In genomic region chr10:126288547-126289493, GRCh38 we compare ENCODE assay signal across 20 cellular contexts.
A peak's percentile ranks its signal among the peaks of the same experiment; 100 is the strongest.
DNase-seq lines count a peak whose midpoint lies in the region; ATAC-seq and TF ChIP-seq lines count a peak whose summit lies in the region.
"Had no signal": no experiment of that assay in that cellular context is flagged by ENCODE, and none has a peak within 500 bp of the region (broad histone marks: within the 10 kb centered on the region; RNA-seq: fewer than 3 reads in every experiment).

No MANE protein-coding gene starts in this region.

- H4K8ac ChIP-seq in neuronal stem cell (ENCODE audit: low read depth, low read length): no peak overlapping the region

- H3K23ac ChIP-seq in neuronal stem cell (ENCODE audit: low read depth, low read length, poor library complexity): peak overlapping the region; percentile 62

- no peak overlapping the region for H2AK5ac ChIP-seq in neuronal stem cell (ENCODE audit: low read depth, low read length)

- whole genome bisulfite sequencing in esophagus muscularis mucosa: 91% methylated on average over 14 of the region's 16 CpGs
- no CpG with 5 or more reads among the region's 16 CpGs for WGBS in neuronal stem cell (ENCODE audit: extremely low coverage in 2 of 2, insufficient read length in 2 of 2, insufficient replicate concordance in 1 of 2), 2 donors
- 88 to 89% methylated on average over 14 to 16 of the region's 16 CpGs for WGBS in upper lobe of left lung, 2 donors

- peak overlapping the region; percentile 38 for H4K91ac ChIP-seq in neuronal stem cell (ENCODE audit: low read depth, low read length, poor library complexity)

- DNase-seq in Right ventricle myocardium inferior (ENCODE audit: missing footprints) (no peak), left ventricle myocardium superior (no peak), esophagus muscularis mucosa (ENCODE audit: extremely low spot score) (peak; percentile 84), neuronal stem cell (ENCODE audit: low spot score) (no peak), upper lobe of left lung (peak in 1 of 2 donors; percentile 53), HT-29 (ENCODE audit: low spot score) (no peak)
- DNase-seq: AML-193; Caco-2; CD4-positive, alpha-beta T cell; DMS153; DMS79; GDM1; GOT3; H9; IMR-90 had no signal

- no peaks in the 10 kb centered on the region for H3K9me3 ChIP-seq in esophagus muscularis mucosa
- no peaks in the 10 kb centered on the region for H3K9me3 ChIP-seq in neuronal stem cell (replicated peaks in 1 of 2; ENCODE audit: control insufficient read depth in 2 of 2, insufficient read depth in 1 of 2, low read depth in 1 of 2, low read length in 2 of 2)
- H3K9me3 ChIP-seq in upper lobe of left lung: no peaks in the 10 kb centered on the region
- H3K9me3 ChIP-seq: A549, Caco-2 had no signal

- no peak overlapping the region for H2BK12ac ChIP-seq in neuronal stem cell (ENCODE audit: low read length)

- peak; percentile 37 for ATAC-seq in Right ventricle myocardium inferior
- ATAC-seq in left ventricle myocardium superior: no peak
- ATAC-seq in upper lobe of left lung (ENCODE audit: low FRiP score in 2 of 2): peak; percentile 16 to 30
- ATAC-seq in HG03139 (IDR thresholded peaks at IDR 0.05; ENCODE audit: unreplicated experiment): no peak
- ATAC-seq in GM19324 (IDR thresholded peaks at IDR 0.05; ENCODE audit: low FRiP score, unreplicated experiment): no peak
- ATAC-seq: A549 had no signal

- H3K4me3 ChIP-seq in esophagus muscularis mucosa (no peak overlapping the region), neuronal stem cell (ENCODE audit: low read length in 2 of 2) (peak overlapping the region in 1 of 2 donors; percentile 55), upper lobe of left lung (no peak overlapping the region)
- H3K4me3 ChIP-seq: A549 had no signal

- no peak overlapping the region for H3K4ac ChIP-seq in neuronal stem cell (ENCODE audit: low read length)

- peak overlapping the region; percentile 39 for H3K14ac ChIP-seq in neuronal stem cell (ENCODE audit: low read length)

- H3K9ac ChIP-seq in neuronal stem cell (ENCODE audit: low read depth, low read length, poor library complexity): no peak overlapping the region

- no peaks in the 10 kb centered on the region for H3K27me3 ChIP-seq in esophagus muscularis mucosa
- H3K27me3 ChIP-seq in neuronal stem cell (ENCODE audit: control insufficient read depth in 3 of 3, insufficient read depth in 3 of 3, low read depth in 1 of 3, low read length in 3 of 3): no peaks in the 10 kb centered on the region
- H3K27me3 ChIP-seq in upper lobe of left lung: no peaks in the 10 kb centered on the region

- H3K4me1 ChIP-seq in esophagus muscularis mucosa (no peaks in the 10 kb centered on the region), neuronal stem cell (ENCODE audit: control insufficient read depth in 2 of 2, insufficient read depth in 1 of 2, low read depth in 1 of 2, low read length in 2 of 2) (no peaks in the 10 kb centered on the region), upper lobe of left lung (no peaks in the 10 kb centered on the region)
- H3K4me1 ChIP-seq: A549, Caco-2 had no signal

- H3K4me2 ChIP-seq in neuronal stem cell (ENCODE audit: insufficient read depth, low read length, poor library complexity, severe bottlenecking): no peak overlapping the region
- H3K4me2 ChIP-seq: A549 had no signal

- H3K36me3 ChIP-seq in esophagus muscularis mucosa (no peaks in the 10 kb centered on the region), neuronal stem cell (replicated peaks in 1 of 2; ENCODE audit: control insufficient read depth in 2 of 2, insufficient read depth in 2 of 2, low read length in 2 of 2) (no peaks in the 10 kb centered on the region), upper lobe of left lung (no peaks in the 10 kb centered on the region)

- H3K27ac ChIP-seq in esophagus muscularis mucosa (replicated peaks in 1 of 4) (no peak overlapping the region), neuronal stem cell (replicated peaks; ENCODE audit: low read length) (no peak overlapping the region), upper lobe of left lung (no peak overlapping the region)
- H3K27ac ChIP-seq: 22Rv1, A549, C4-2B had no signal

- no peak for TF ChIP-seq POLR2A in esophagus muscularis mucosa (IDR thresholded peaks at IDR 0.05; ENCODE audit: low read depth)
- TF ChIP-seq POLR2A in upper lobe of left lung (IDR thresholded peaks at IDR 0.05): no peak

- no peak overlapping the region for H2AFZ ChIP-seq in neuronal stem cell (ENCODE audit: low read length)

- H2BK120ac ChIP-seq in neuronal stem cell (ENCODE audit: low read depth, low read length): no peak overlapping the region

- TF ChIP-seq CTCF in esophagus muscularis mucosa (IDR thresholded peaks at IDR 0.05): no peak
- no peak for TF ChIP-seq CTCF in upper lobe of left lung (IDR thresholded peaks at IDR 0.05)

- intact Hi-C loops in Right ventricle myocardium inferior (cut with DNase I) (no loop called here), left ventricle myocardium superior (cut with micrococcal nuclease) (no loop called here), esophagus muscularis mucosa (cut with DNase I) (no loop called here)

- H3K79me1 ChIP-seq in neuronal stem cell (ENCODE audit: low read depth, low read length): no peaks in the 10 kb centered on the region

- peak overlapping the region; percentile 4 for H2BK15ac ChIP-seq in neuronal stem cell (ENCODE audit: low read length)

- TF ChIP-seq EP300 in esophagus muscularis mucosa (IDR thresholded peaks at IDR 0.05): no peak
- TF ChIP-seq EP300 in upper lobe of left lung (IDR thresholded peaks at IDR 0.05): no peak

- H3K18ac ChIP-seq in neuronal stem cell (ENCODE audit: low read length): peak overlapping the region; percentile 53

- no peak overlapping the region for H2BK5ac ChIP-seq in neuronal stem cell (ENCODE audit: low read length)

Comparison
In these comparisons a context has a peak if more than half of its experiments do, and no peak if none do; other contexts are left out.
1. ATAC-seq: peak in Right ventricle myocardium inferior (single experiment) and upper lobe of left lung (2 of 2); none in left ventricle myocardium superior (single experiment), HG03139 (single experiment) and GM19324 (single experiment).